In the genomic region with DNA sequence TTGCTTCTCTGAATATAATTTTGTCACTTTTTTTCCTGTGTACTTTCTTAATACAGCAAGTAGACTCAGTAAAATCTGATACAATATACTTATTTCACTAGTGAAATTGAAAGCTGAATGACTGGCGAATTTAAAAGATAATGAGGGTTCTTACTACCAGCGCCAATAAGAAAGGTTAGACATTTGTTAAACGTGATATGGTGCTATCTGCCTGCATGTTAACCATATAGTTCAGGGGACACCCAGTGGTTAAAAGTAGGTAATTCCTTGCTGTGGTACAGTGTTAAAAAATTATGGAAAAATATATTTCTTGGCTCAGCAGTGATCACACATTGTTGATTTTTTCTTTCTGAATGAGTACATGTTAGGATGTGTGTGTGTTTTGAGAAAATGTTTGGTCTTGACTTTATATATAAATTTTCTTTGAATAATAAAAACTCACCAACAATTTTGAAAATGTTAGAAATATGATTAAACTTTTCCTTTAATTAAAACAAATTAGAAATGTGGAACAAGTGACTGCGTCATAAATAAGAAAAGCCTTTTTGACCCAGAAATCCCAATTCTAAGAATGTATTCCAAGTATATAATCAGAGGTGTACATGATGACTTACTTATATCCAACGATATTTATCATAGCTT, we compare ENCODE assay signal across 9 cellular contexts. TPM values are rescaled to one million over a fixed set of nuclear protein-coding genes. Genes with fewer than 3 reads are reported as not detected.
DNase-seq lines count a peak whose midpoint lies in the region; ATAC-seq and TF ChIP-seq lines count a peak whose summit lies in the region.
"Had no signal": no experiment of that assay in that cellular context is flagged by ENCODE, and none has a peak within 500 bp of the region (broad histone marks: within the 10 kb centered on the region; RNA-seq: fewer than 3 reads in every experiment).

No MANE protein-coding gene starts in this region.

- no peaks in the 10 kb centered on the region for H3K27me3 Mint-ChIP-seq in MCF 10A (ENCODE audit: insufficient read depth, unreplicated experiment)

- POLR2A ChIA-PET in BJ (lab: Charles Lee) (no interaction called here), MCF 10A (lab: Yijun Ruan, JAX) (interaction anchor here (0.9 to 5.9 kb wide), 8 partner anchors 15 to 343 kb away, joined by 3 to 79 read pairs (median 6); a partner anchor contains a TSS)

- CTCF ChIA-PET in BJ (lab: Yijun Ruan, JAX) (interaction anchor here (0.7 to 2.1 kb wide), 8 partner anchors 8 to 74 kb away, joined by 3 to 8 read pairs (median 4); a partner anchor contains a TSS), MCF 10A (lab: Yijun Ruan, JAX) (interaction anchor here (0.6 to 8.7 kb wide), 29 partner anchors 8 to 344 kb away, joined by 3 to 164 read pairs (median 4); a partner anchor contains a TSS)

- TF ChIP-seq CTCF in BJ (IDR thresholded peaks at IDR 0.05; ENCODE audit: insufficient read depth, low read depth, low read length): peak; percentile 53; the same call in 1 of the 2 replicates
- TF ChIP-seq CTCF in MCF 10A (IDR thresholded peaks at IDR 0.05; ENCODE audit: unreplicated experiment): peak; percentile 49

- peak overlapping the region; percentile 55 for H3K4me3 Mint-ChIP-seq in MCF 10A (ENCODE audit: unreplicated experiment)

- no peak overlapping the region for H3K4me3 ChIP-seq in BJ (ENCODE audit: low read depth, low read length)
- H3K4me3 ChIP-seq: SJCRH30 had no signal

- peak overlapping the region; percentile 4 for H3K27ac Mint-ChIP-seq in MCF 10A (ENCODE audit: low read depth, unreplicated experiment)

- no peaks in the 10 kb centered on the region for H3K27me3 ChIP-seq in BJ (ENCODE audit: control insufficient read depth, insufficient read depth, low read length)
- H3K27me3 ChIP-seq: SJCRH30 had no signal

- ATAC-seq in GM18517 (IDR thresholded peaks at IDR 0.05; ENCODE audit: unreplicated experiment): peak; percentile 63
- ATAC-seq in HG03060 (IDR thresholded peaks at IDR 0.05; ENCODE audit: low read depth, unreplicated experiment): peak; percentile 91
- peak; percentile 80 for ATAC-seq in left lobe of liver
- ATAC-seq in GM18520 (IDR thresholded peaks at IDR 0.05; ENCODE audit: unreplicated experiment): no peak

- intact Hi-C loops in MCF 10A (cut with micrococcal nuclease) (loop anchor here (1.0 to 5.0 kb wide), 4 partner anchors 25 to 343 kb away; a partner anchor contains a TSS), posterior cingulate gyrus (cut with DNase I) (loop anchor here (5.0 kb wide), 1 partner anchor 76 kb away; no protein-coding TSS in a partner anchor)

- 0 out of 2 replicates have a peak, but pooled peaks cover 2% of the 10 kb centered on the region for H3K36me3 ChIP-seq in BJ (ENCODE audit: control insufficient read depth, insufficient read depth, low read length)
- H3K36me3 ChIP-seq: SJCRH30 had no signal

- peaks cover 7% of the 10 kb centered on the region for H3K36me3 Mint-ChIP-seq in MCF 10A (ENCODE audit: insufficient read depth, unreplicated experiment)

- no TSS peak for BruUV-seq in MCF 10A (replicated peaks; lab: Mats Ljungman, UMichigan)

- DNase-seq in BJ (ENCODE audit: low read depth) (no peak), NCI-H2227 treated with DMSO at 0.1 percent for 48 hours (lab: John Stamatoyannopoulos, UW) (peak; percentile 35), MCF 10A (ENCODE audit: unreplicated experiment) (peak; percentile 66), left lobe of liver (ENCODE audit: low spot score) (no peak), posterior cingulate gyrus (no peak)

- H3K4me1 Mint-ChIP-seq in MCF 10A (ENCODE audit: insufficient read depth, unreplicated experiment): peaks cover 38% of the 10 kb centered on the region

- H3K9me3 Mint-ChIP-seq in MCF 10A (ENCODE audit: unreplicated experiment): no peaks in the 10 kb centered on the region

RNA-seq across cellular contexts. Expression of a gene that starts 25.8 kb away (rescaled TPM):
- polyA plus RNA-seq in BJ (2011; rRNA removed): 112 and 157 TPM in 2 replicates
- 66.3 and 74.2 TPM in 2 replicates for polyA minus RNA-seq in BJ (2011; rRNA and poly(A)+ RNA removed)
- 351 and 393 TPM in 2 replicates for total RNA-seq in MCF 10A (2022)
- total RNA-seq in left lobe of liver: 84.4 TPM

Comparison
In these comparisons a context has a peak if more than half of its experiments do, and no peak if none do; other contexts are left out.
1. DNase-seq: peak in NCI-H2227 treated with DMSO at 0.1 percent for 48 hours (single experiment) and MCF 10A (single experiment); none in BJ (single experiment), left lobe of liver (single experiment) and posterior cingulate gyrus (0 of 10).